10 cellular contexts compared by ENCODE assay signal in genomic region chr1:226634611-226635246, GRCh38.
A peak's percentile ranks its signal among the peaks of the same experiment; 100 is the strongest.
DNase-seq lines count a peak whose midpoint lies in the region; ATAC-seq and TF ChIP-seq lines count a peak whose summit lies in the region.
"Had no signal": no experiment of that assay in that cellular context is flagged by ENCODE, and none has a peak within 500 bp of the region (broad histone marks: within the 10 kb centered on the region; RNA-seq: fewer than 3 reads in every experiment).

No MANE protein-coding gene starts in this region.

- no peaks in the 10 kb centered on the region for H3K27me3 Mint-ChIP-seq in central memory CD8-positive, alpha-beta T cell
- H3K27me3 Mint-ChIP-seq in natural killer cell (ENCODE audit: low read depth in 2 of 2) = no peaks in the 10 kb centered on the region

- H3K36me3 ChIP-seq in BLaER1 (peaks cover 53% of the 10 kb centered on the region), Karpas-422 (ENCODE audit: insufficient read depth, low read length) (peaks cover 68% of the 10 kb centered on the region), MG63 (peaks cover 8% of the 10 kb centered on the region)
- H3K36me3 ChIP-seq: colonic mucosa had no signal

- H3K4me1 Mint-ChIP-seq in central memory CD8-positive, alpha-beta T cell = peaks cover 26% of the 10 kb centered on the region
- peaks cover 20 to 26% of the 10 kb centered on the region in 2 donors for H3K4me1 Mint-ChIP-seq in natural killer cell

- H3K4me1 ChIP-seq in BLaER1 = peaks cover 80% of the 10 kb centered on the region
- peaks cover 8% of the 10 kb centered on the region for H3K4me1 ChIP-seq in Karpas-422 (ENCODE audit: low read length)

- H3K4me2 ChIP-seq in BLaER1 = peak overlapping the region; percentile 81
- H3K4me2 ChIP-seq in Karpas-422 (ENCODE audit: low read depth, low read length, poor library complexity, severe bottlenecking) = peak overlapping the region; percentile 61

- peak overlapping the region; percentile 22; the same call in 1 of the 2 replicates for H3K9ac ChIP-seq in BLaER1
- H3K9ac ChIP-seq in Karpas-422 (ENCODE audit: low read length) = peak overlapping the region; percentile 64

- H3K36me3 Mint-ChIP-seq in central memory CD8-positive, alpha-beta T cell (ENCODE audit: insufficient read depth) = peaks cover 45% of the 10 kb centered on the region
- H3K36me3 Mint-ChIP-seq in natural killer cell = no peaks in the 10 kb centered on the region

- peaks cover under 1% of the 10 kb centered on the region; the same call in 1 of the 2 replicates for H3K79me2 ChIP-seq in Karpas-422 (ENCODE audit: low read length)

- no peak overlapping the region for H2AFZ ChIP-seq in Karpas-422 (ENCODE audit: low read length)

- intact Hi-C loops in natural killer cell (cut with micrococcal nuclease) = loop anchor here (1.0 kb wide), 2 partner anchors 53 to 194 kb away; no protein-coding TSS in a partner anchor

- H3K4me3 ChIP-seq in BLaER1 (no peak overlapping the region), Karpas-422 (ENCODE audit: low read length) (no peak overlapping the region; the same call in 1 of the 2 replicates), MG63 (no peak overlapping the region)
- H3K4me3 ChIP-seq: colonic mucosa, mucosa of descending colon had no signal

- H3K9me3 ChIP-seq in BLaER1 = no peaks in the 10 kb centered on the region
- no peaks in the 10 kb centered on the region for H3K9me3 ChIP-seq in Karpas-422 (ENCODE audit: low read length)
- no peaks in the 10 kb centered on the region for H3K9me3 ChIP-seq in MG63
- H3K9me3 ChIP-seq: colonic mucosa, mucosa of descending colon had no signal

- H3K27me3 ChIP-seq in BLaER1 (no peaks in the 10 kb centered on the region), Karpas-422 (ENCODE audit: low read length) (no peaks in the 10 kb centered on the region), MG63 (no peaks in the 10 kb centered on the region)
- H3K27me3 ChIP-seq: colonic mucosa had no signal

- H4K20me1 ChIP-seq in BLaER1 = peaks cover 17% of the 10 kb centered on the region; the same call in 1 of the 2 replicates
- no peaks in the 10 kb centered on the region for H4K20me1 ChIP-seq in Karpas-422 (ENCODE audit: insufficient read depth, low read depth, low read length)

- no peak for TF ChIP-seq CTCF in natural killer cell (IDR thresholded peaks at IDR 0.05)

- H3K4me3 Mint-ChIP-seq in central memory CD8-positive, alpha-beta T cell = peak overlapping the region; percentile 36
- H3K4me3 Mint-ChIP-seq in natural killer cell = no peak overlapping the region

- no peak for ATAC-seq in central memory CD8-positive, alpha-beta T cell (replicated peaks; ENCODE audit: extremely low read depth, poor library complexity, severe bottlenecking)
- peak in 1 of 3 donors; percentile 3 for ATAC-seq in natural killer cell
- ATAC-seq in GM19023 (IDR thresholded peaks at IDR 0.05; ENCODE audit: unreplicated experiment) = no peak
- no peak for ATAC-seq in GM19351 (IDR thresholded peaks at IDR 0.05; ENCODE audit: unreplicated experiment)

- no peaks in the 10 kb centered on the region for H3K9me3 Mint-ChIP-seq in central memory CD8-positive, alpha-beta T cell
- no peaks in the 10 kb centered on the region for H3K9me3 Mint-ChIP-seq in natural killer cell

- no peaks in the 10 kb centered on the region for H3K9me2 ChIP-seq in Karpas-422 (replicated peaks; ENCODE audit: insufficient read depth, low read length)

- H3K27ac ChIP-seq in BLaER1 (0 out of 2 replicates have a peak overlapping the region, but pooled peaks have one; percentile 20), Karpas-422 (ENCODE audit: low read length) (no peak overlapping the region)
- H3K27ac ChIP-seq: colonic mucosa had no signal

- no peak for DNase-seq in Karpas-422
- no peak for DNase-seq in central memory CD8-positive, alpha-beta T cell (ENCODE audit: low spot score in 2 of 2)
- no peak for DNase-seq in natural killer cell
- DNase-seq in MG63 = no peak
- no peak for DNase-seq in T1000 (lab: John Stamatoyannopoulos, UW)

- peak overlapping the region; percentile 85 for H3K27ac Mint-ChIP-seq in central memory CD8-positive, alpha-beta T cell (ENCODE audit: low read depth)
- H3K27ac Mint-ChIP-seq in natural killer cell = peak overlapping the region; percentile 71 to 74
